9 cellular contexts compared by ENCODE assay signal in genomic region chr13:97344250-97345175, GRCh38.
DNase-seq lines count a peak whose midpoint lies in the region; ATAC-seq and TF ChIP-seq lines count a peak whose summit lies in the region.
"Had no signal": no experiment of that assay in that cellular context is flagged by ENCODE, and none has a peak within 500 bp of the region (broad histone marks: within the 10 kb centered on the region; RNA-seq: fewer than 3 reads in every experiment).

No MANE protein-coding gene starts in this region.

- H3K9ac ChIP-seq in OCI-LY1 (ENCODE audit: low read length) (no peak overlapping the region), parathyroid adenoma (no peak overlapping the region)

- peak in 8 of 10 experiments; percentile 7 to 49 (median 32) for DNase-seq in CD4-positive, alpha-beta T cell
- peak; percentile 20 for DNase-seq in activated gamma-delta T cell treated with anti-CD3 and anti-CD28 coated beads, Interleukin-2, amount 50 U/mL, for 16 hours (ENCODE audit: low read depth)
- peak; percentile 12 for DNase-seq in germinal center (ENCODE audit: low spot score)

- H3K4me1 ChIP-seq in OCI-LY1 (ENCODE audit: insufficient read depth, low read length, severe bottlenecking): no peaks in the 10 kb centered on the region
- no peaks in the 10 kb centered on the region for H3K4me1 ChIP-seq in parathyroid adenoma

- no peak overlapping the region for H3K27ac Mint-ChIP-seq in CD4-positive, alpha-beta T cell

- TF ChIP-seq CTCF in CD4-positive, alpha-beta T cell (IDR thresholded peaks at IDR 0.05): peak; percentile 69
- TF ChIP-seq CTCF in OCI-LY1 (IDR thresholded peaks at IDR 0.05; ENCODE audit: low read length): peak; percentile 86
- TF ChIP-seq CTCF in parathyroid adenoma (IDR thresholded peaks at IDR 0.05): peak; percentile 53

- no peaks in the 10 kb centered on the region for H3K9me3 ChIP-seq in CD4-positive, alpha-beta T cell (ENCODE audit: control insufficient read depth, low read length)
- no peaks in the 10 kb centered on the region for H3K9me3 ChIP-seq in OCI-LY1 (ENCODE audit: low read length)
- H3K9me3 ChIP-seq in parathyroid adenoma (ENCODE audit: control insufficient read depth, low read length): no peaks in the 10 kb centered on the region
- H3K9me3 ChIP-seq: SJSA1 had no signal

- H3K4me2 ChIP-seq in OCI-LY1 (ENCODE audit: low read length): no peak overlapping the region
- no peak overlapping the region for H3K4me2 ChIP-seq in parathyroid adenoma (ENCODE audit: low read length)

- POLR2A ChIA-PET in CD4-positive, alpha-beta T cell (lab: Charles Lee): interaction anchor here (1.0 kb wide), 1 partner anchor 235 kb away, joined by 6 read pairs; no protein-coding TSS in a partner anchor

- peak; percentile 49 for ATAC-seq in CD4-positive, alpha-beta T cell (ENCODE audit: poor library complexity)
- ATAC-seq in GM18909 (IDR thresholded peaks at IDR 0.05; ENCODE audit: poor library complexity, unreplicated experiment) (peak; percentile 75), HG03378 (IDR thresholded peaks at IDR 0.05; ENCODE audit: unreplicated experiment) (peak; percentile 78), HG03439 (IDR thresholded peaks at IDR 0.05; ENCODE audit: unreplicated experiment) (no peak)

- H3K36me3 ChIP-seq in OCI-LY1 (ENCODE audit: insufficient read depth, low read length): peaks cover 13% of the 10 kb centered on the region; the same call in 1 of the 2 replicates
- no peaks in the 10 kb centered on the region for H3K36me3 ChIP-seq in parathyroid adenoma (ENCODE audit: control insufficient read depth, insufficient read depth, low read length)

- H4K20me1 ChIP-seq in OCI-LY1 (ENCODE audit: insufficient read depth, low read length): no peaks in the 10 kb centered on the region

- no peak overlapping the region for H3K4me3 Mint-ChIP-seq in CD4-positive, alpha-beta T cell

- H3K27me3 ChIP-seq in CD4-positive, alpha-beta T cell (ENCODE audit: control insufficient read depth, insufficient read depth, low read length): no peaks in the 10 kb centered on the region
- H3K27me3 ChIP-seq in OCI-LY1 (ENCODE audit: insufficient read depth, low read length) (no peaks in the 10 kb centered on the region), parathyroid adenoma (ENCODE audit: control insufficient read depth, insufficient read depth, low read length) (no peaks in the 10 kb centered on the region)
- H3K27me3 ChIP-seq: SJSA1 had no signal

- H3K36me3 Mint-ChIP-seq in CD4-positive, alpha-beta T cell (ENCODE audit: low read depth): peaks cover 63% of the 10 kb centered on the region

- no peak overlapping the region for H3K27ac ChIP-seq in CD4-positive, alpha-beta T cell (ENCODE audit: low read depth, low read length)
- H3K27ac ChIP-seq in OCI-LY1 (ENCODE audit: low read depth, low read length, poor library complexity, severe bottlenecking) (no peak overlapping the region), parathyroid adenoma (no peak overlapping the region)
- H3K27ac ChIP-seq: SJSA1 had no signal

- H3K9me3 Mint-ChIP-seq in CD4-positive, alpha-beta T cell: no peaks in the 10 kb centered on the region

- no peaks in the 10 kb centered on the region for H3K4me1 Mint-ChIP-seq in CD4-positive, alpha-beta T cell (ENCODE audit: low read depth)

- H3K4me3 ChIP-seq in OCI-LY1 (ENCODE audit: low read depth, low read length, poor library complexity, severe bottlenecking) (no peak overlapping the region), parathyroid adenoma (ENCODE audit: low read depth, low read length) (no peak overlapping the region)
- H3K4me3 ChIP-seq: SJSA1 had no signal

- no peak overlapping the region for H2AFZ ChIP-seq in OCI-LY1 (ENCODE audit: low read length)
- no peak overlapping the region for H2AFZ ChIP-seq in parathyroid adenoma

- H3K79me2 ChIP-seq in OCI-LY1 (ENCODE audit: insufficient read depth, low read length) (no peaks in the 10 kb centered on the region), parathyroid adenoma (no peaks in the 10 kb centered on the region)

- H3F3A ChIP-seq in OCI-LY1 (ENCODE audit: insufficient read depth, low read length): no peaks in the 10 kb centered on the region

- H3K27me3 Mint-ChIP-seq in CD4-positive, alpha-beta T cell: no peaks in the 10 kb centered on the region

- CTCF ChIA-PET in CD4-positive, alpha-beta T cell (lab: Charles Lee): interaction anchor here (0.6 to 3.5 kb wide), 6 partner anchors 11 to 237 kb away, joined by 3 to 26 read pairs (median 4); no protein-coding TSS in a partner anchor

- H3K9me2 ChIP-seq in OCI-LY1 (ENCODE audit: low read depth, low read length): no peaks in the 10 kb centered on the region

- intact Hi-C loops in CD4-positive, alpha-beta T cell (cut with DNase I, micrococcal nuclease): loop anchor here (1.0 to 5.0 kb wide), 2 partner anchors 122 to 234 kb away; partner anchors contain the start of gene MBNL2 (in 1 of the 2)
